In the genomic region with DNA sequence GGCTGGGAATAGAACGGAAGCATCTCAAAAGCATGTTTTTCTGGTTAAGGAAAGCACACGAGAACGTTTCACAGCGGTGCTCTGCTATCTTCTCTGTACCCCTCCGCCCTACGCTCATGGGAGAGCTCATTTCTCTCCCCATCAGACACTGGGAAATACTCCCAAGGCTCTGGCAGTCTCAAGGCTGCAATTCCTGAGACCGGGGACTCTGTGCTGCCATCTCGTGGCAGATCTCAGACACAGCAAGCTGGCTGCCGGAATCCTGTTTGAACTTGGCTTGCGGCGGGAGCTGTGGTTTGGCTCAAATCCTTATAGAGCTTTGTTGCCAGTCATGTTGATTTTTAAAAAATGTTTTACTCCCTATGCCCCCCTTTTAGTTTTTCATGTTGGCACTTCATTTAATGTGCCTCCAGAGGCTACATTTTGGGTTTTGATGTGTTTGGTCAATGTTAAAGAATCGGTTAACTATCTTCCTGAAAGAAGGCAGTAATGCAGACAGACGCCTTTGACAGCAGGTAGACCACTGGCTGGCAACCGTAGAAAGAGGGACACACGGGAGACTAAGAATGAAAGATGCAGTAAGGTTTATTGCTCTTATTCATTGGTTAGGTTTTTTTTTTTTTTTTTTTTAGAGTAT, we compare ENCODE assay signal across 8 cellular contexts. TPM values are rescaled to one million over a fixed set of nuclear protein-coding genes. Genes with fewer than 3 reads are reported as not detected.
DNase-seq lines count a peak whose midpoint lies in the region; ATAC-seq and TF ChIP-seq lines count a peak whose summit lies in the region.

No MANE protein-coding gene starts in this region.

- TF ChIP-seq CTCF in HCT116 (IDR thresholded peaks at IDR 0.05 in 2 of 3, conservative IDR thresholded peaks at IDR 0.05 in 1 of 3; ENCODE audit: borderline replicate concordance in 1 of 3, insufficient read depth in 1 of 3, low read depth in 2 of 3, low read length in 2 of 3) (peak; percentile 64 to 96 (median 93); a peak in 5 of 6 replicates), right atrium auricular region (IDR thresholded peaks at IDR 0.05) (peak; percentile 96 to 98)

- ATAC-seq in HCT116 (peak; percentile 95), HG03520 (IDR thresholded peaks at IDR 0.05; ENCODE audit: unreplicated experiment) (no peak)

- DNase-seq in GDM1 (lab: John Stamatoyannopoulos, UW) (peak; percentile 31), HCT116 (ENCODE audit: low read depth, low spot score) (peak; percentile 66), NCI-H1105 (lab: John Stamatoyannopoulos, UW) (peak; percentile 52), SW480 (ENCODE audit: low spot score) (peak; percentile 78), amygdala (lab: John Stamatoyannopoulos, UW) (peak; percentile 7 to 90 (median 68)), right atrium auricular region (ENCODE audit: low spot score) (peak; percentile 88), retina (peak; percentile 92)

- H3K9ac ChIP-seq in HCT116 (ENCODE audit: low read length): no peak overlapping the region

- H3K4me2 ChIP-seq in HCT116 (ENCODE audit: low read length): peak overlapping the region; percentile 60

- no peaks in the 10 kb centered on the region for H3K36me3 ChIP-seq in HCT116 (ENCODE audit: control insufficient read depth in 1 of 2, insufficient read depth in 2 of 2, low read length in 2 of 2)
- no peaks in the 10 kb centered on the region for H3K36me3 ChIP-seq in right atrium auricular region

- H3K27me3 ChIP-seq in HCT116 (ENCODE audit: insufficient read depth, low read length) (no peaks in the 10 kb centered on the region; the same call in 1 of the 2 replicates), right atrium auricular region (no peaks in the 10 kb centered on the region)

- no TSS peak for BruUV-seq in HCT116 (replicated peaks; lab: Mats Ljungman, UMichigan)

- intact Hi-C loops in HCT116 (cut with micrococcal nuclease): loop anchor here (1.0 to 2.0 kb wide), 4 partner anchors 174 to 748 kb away; no protein-coding TSS in a partner anchor

- H4K20me1 ChIP-seq in HCT116 (ENCODE audit: insufficient read depth): no peaks in the 10 kb centered on the region

- TF ChIP-seq POLR2A in HCT116 (IDR thresholded peaks at IDR 0.05; ENCODE audit: borderline replicate concordance, extremely low read depth, insufficient read depth, insufficient read length): no peak

- no peaks in the 10 kb centered on the region for H3K9me2 ChIP-seq in HCT116 (ENCODE audit: insufficient read depth)

- CTCF ChIA-PET in HCT116 (lab: Charles Lee): interaction anchor here (0.6 to 2.8 kb wide), 40 partner anchors 8 to 749 kb away, joined by 3 to 36 read pairs (median 4); no protein-coding TSS in a partner anchor

- POLR2A ChIA-PET in HCT116 (lab: Charles Lee): interaction anchor here (1.4 kb wide), 1 partner anchor 104 kb away, joined by 3 read pairs; no protein-coding TSS in a partner anchor

- no peaks in the 10 kb centered on the region for H3K79me2 ChIP-seq in HCT116 (ENCODE audit: insufficient read depth, low read length)

- H3K4me3 ChIP-seq in HCT116 (replicated peaks in 1 of 2; ENCODE audit: low read depth in 1 of 2, low read length in 2 of 2) (no peak overlapping the region; a peak in 1 of 4 replicates), right atrium auricular region (no peak overlapping the region)

- peak overlapping the region; percentile 83 for H2AFZ ChIP-seq in HCT116 (ENCODE audit: low read depth, low read length, poor library complexity, severe bottlenecking)

- TF ChIP-seq RAD21 in HCT116 (IDR thresholded peaks at IDR 0.05; ENCODE audit: low read depth): peak; percentile 74

- H3K27ac ChIP-seq in HCT116 (ENCODE audit: low read depth, low read length) (no peak overlapping the region), right atrium auricular region (no peak overlapping the region)

- RAD21 ChIA-PET in HCT116 (lab: Charles Lee; ENCODE audit: low non-redundant PET in 1 of 2, low total read pairs in 2 of 2, uncharacterized antibody in 2 of 2, unreplicated experiment in 2 of 2): interaction anchor here (0.9 to 1.2 kb wide), 2 partner anchors 155 to 689 kb away, joined by 3 to 5 read pairs; no protein-coding TSS in a partner anchor

- H3K4me1 ChIP-seq in HCT116 (ENCODE audit: control insufficient read depth in 1 of 2, insufficient read depth in 2 of 2, low read length in 2 of 2): peaks cover 3 to 8% of the 10 kb centered on the region in 2 experiments; a peak in 3 of 4 replicates
- H3K4me1 ChIP-seq in right atrium auricular region: no peaks in the 10 kb centered on the region

- no peaks in the 10 kb centered on the region for H3K9me3 ChIP-seq in HCT116 (ENCODE audit: control insufficient read depth in 1 of 2, insufficient read depth in 1 of 2, low read depth in 1 of 2, low read length in 2 of 2)
- no peaks in the 10 kb centered on the region for H3K9me3 ChIP-seq in right atrium auricular region

TF ChIP-seq in HCT116, 20 proteins besides CTCF, POLR2A, EP300 and RAD21:
- TF ChIP-seq, protein P1, sequence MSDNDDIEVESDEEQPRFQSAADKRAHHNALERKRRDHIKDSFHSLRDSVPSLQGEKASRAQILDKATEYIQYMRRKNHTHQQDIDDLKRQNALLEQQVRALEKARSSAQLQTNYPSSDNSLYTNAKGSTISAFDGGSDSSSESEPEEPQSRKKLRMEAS (IDR thresholded peaks at IDR 0.05): no peak
- TF ChIP-seq JUND (IDR thresholded peaks at IDR 0.05) (no peak), CBX3 (IDR thresholded peaks at IDR 0.05; ENCODE audit: low read depth) (no peak), TCF7L2 (IDR thresholded peaks at IDR 0.05; ENCODE audit: borderline replicate concordance, extremely low read depth, insufficient read depth, insufficient read length) (peak; percentile 83)
- TF ChIP-seq, protein P2, sequence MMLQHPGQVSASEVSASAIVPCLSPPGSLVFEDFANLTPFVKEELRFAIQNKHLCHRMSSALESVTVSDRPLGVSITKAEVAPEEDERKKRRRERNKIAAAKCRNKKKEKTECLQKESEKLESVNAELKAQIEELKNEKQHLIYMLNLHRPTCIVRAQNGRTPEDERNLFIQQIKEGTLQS (IDR thresholded peaks at IDR 0.05): no peak
- TF ChIP-seq, protein P3, sequence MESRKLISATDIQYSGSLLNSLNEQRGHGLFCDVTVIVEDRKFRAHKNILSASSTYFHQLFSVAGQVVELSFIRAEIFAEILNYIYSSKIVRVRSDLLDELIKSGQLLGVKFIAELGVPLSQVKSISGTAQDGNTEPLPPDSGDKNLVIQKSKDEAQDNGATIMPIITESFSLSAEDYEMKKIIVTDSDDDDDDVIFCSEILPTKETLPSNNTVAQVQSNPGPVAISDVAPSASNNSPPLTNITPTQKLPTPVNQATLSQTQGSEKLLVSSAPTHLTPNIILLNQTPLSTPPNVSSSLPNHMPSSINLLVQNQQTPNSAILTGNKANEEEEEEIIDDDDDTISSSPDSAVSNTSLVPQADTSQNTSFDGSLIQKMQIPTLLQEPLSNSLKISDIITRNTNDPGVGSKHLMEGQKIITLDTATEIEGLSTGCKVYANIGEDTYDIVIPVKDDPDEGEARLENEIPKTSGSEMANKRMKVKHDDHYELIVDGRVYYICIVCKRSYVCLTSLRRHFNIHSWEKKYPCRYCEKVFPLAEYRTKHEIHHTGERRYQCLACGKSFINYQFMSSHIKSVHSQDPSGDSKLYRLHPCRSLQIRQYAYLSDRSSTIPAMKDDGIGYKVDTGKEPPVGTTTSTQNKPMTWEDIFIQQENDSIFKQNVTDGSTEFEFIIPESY (IDR thresholded peaks at IDR 0.05; ENCODE audit: extremely low read depth, insufficient replicate concordance, low read length): no peak

RNA-seq across cellular contexts. Expression of a gene that starts 27.6 kb away (rescaled TPM):
- total RNA-seq in HCT116 (2021; ENCODE audit: unreplicated experiment): not detected
- 0.03 TPM in 1 of 2 replicates, not detected in the other for polyA plus RNA-seq in HCT116 (2012)
- total RNA-seq in right atrium auricular region: 1 to 10 TPM; 3.0 to 3.8 TPM

Comparison
In these comparisons a context has a peak if more than half of its experiments do, and no peak if none do; other contexts are left out.
1. DNase-seq: peak in every context shown above with its lines; median percentile 92 in retina; 88 in right atrium auricular region; 78 in SW480; 68 in amygdala; 66 in HCT116; 52 in NCI-H1105; 31 in GDM1.